ENCODE assay signal across 26 cellular contexts in genomic region chr6:11983306-11983705, GRCh38.
"Had no signal": no experiment of that assay in that cellular context is flagged by ENCODE, and none has a peak within 500 bp of the region (broad histone marks: within the 10 kb centered on the region; RNA-seq: fewer than 3 reads in every experiment).

No MANE protein-coding gene starts in this region.

- H3K9me3 ChIP-seq: pancreas, psoas muscle, right atrium auricular region, spleen, suprapubic skin, tibial artery, upper lobe of right lung had no signal

- H3K4me1 ChIP-seq: pancreas, psoas muscle, right atrium auricular region, suprapubic skin, upper lobe of right lung had no signal

- H3K27ac Mint-ChIP-seq: activated CD8-positive, alpha-beta memory T cell treated with anti-CD3 and anti-CD28 coated beads, Interleukin-2, amount 10 ng/mL, durations not matched to agents 7 days and 5 days; activated CD8-positive, alpha-beta T cell treated with anti-CD3 and anti-CD28 coated beads, Interleukin-2, amount 10 ng/mL, durations not matched to agents 7 days and 5 days; activated naive CD4-positive, alpha-beta T cell treated with anti-CD3 and anti-CD28 coated beads, Interleukin-2, amount 50 U/mL, for 24 hours; activated naive CD8-positive, alpha-beta T cell treated with anti-CD3 and anti-CD28 coated beads, Interleukin-2, amount 50 U/mL, for 24 hours; activated T-helper 2 cell treated with anti-CD3 and anti-CD28 coated beads, Interferon-gamma antibody, Interleukin-2, Interleukin-4, amounts not matched to agents 10 μg/mL and 5 μg/mL and 100 μg/mL, durations not matched to agents 14 hours and 24 hours and 36 hours; brain; nephron progenitor cell; WTC11 had no signal

- H3K27me3 ChIP-seq: cardiac muscle cell, dorsolateral prefrontal cortex, pancreas, right atrium auricular region, spleen, suprapubic skin, tibial artery, upper lobe of right lung had no signal

- H3K27me3 Mint-ChIP-seq: activated naive CD4-positive, alpha-beta T cell treated with anti-CD3 and anti-CD28 coated beads, Interleukin-2, amount 50 U/mL, for 24 hours; brain had no signal

- H3K36me3 Mint-ChIP-seq: activated CD8-positive, alpha-beta memory T cell treated with anti-CD3 and anti-CD28 coated beads, Interleukin-2, amount 10 ng/mL, durations not matched to agents 7 days and 5 days; activated naive CD4-positive, alpha-beta T cell treated with anti-CD3 and anti-CD28 coated beads, Interleukin-2, amount 50 U/mL, for 24 hours; brain; WTC11 had no signal

- ATAC-seq: activated CD8-positive, alpha-beta memory T cell treated with anti-CD3 and anti-CD28 coated beads, Interleukin-2, amount 10 ng/mL, durations not matched to agents 7 days and 5 days; activated CD8-positive, alpha-beta T cell treated with anti-CD3 and anti-CD28 coated beads, Interleukin-2, amount 10 ng/mL, durations not matched to agents 7 days and 5 days; activated naive CD8-positive, alpha-beta T cell treated with anti-CD3 and anti-CD28 coated beads, Interleukin-2, amount 50 U/mL, for 24 hours; left ventricle myocardium superior; pancreas; psoas muscle; upper lobe of right lung; WTC11 had no signal

- DNase-seq: activated CD8-positive, alpha-beta memory T cell treated with anti-CD3 and anti-CD28 coated beads, Interleukin-2, amount 10 ng/mL, durations not matched to agents 7 days and 5 days; activated CD8-positive, alpha-beta T cell treated with anti-CD3 and anti-CD28 coated beads, Interleukin-2, amount 10 ng/mL, durations not matched to agents 7 days and 5 days; activated naive CD8-positive, alpha-beta T cell treated with anti-CD3 and anti-CD28 coated beads, Interleukin-2, amount 50 U/mL, for 24 hours; activated T-cell treated with anti-CD3 and anti-CD28 coated beads, Interleukin-2, amount 50 U/mL, for 48 hours; anterior cingulate cortex; dorsolateral prefrontal cortex; effector memory CD4-positive, alpha-beta T cell; islet precursor cell; left ventricle myocardium superior; nephron progenitor cell; nucleus accumbens; pancreas; psoas muscle; spleen; stimulated activated naive CD4-positive, alpha-beta T cell; tibial artery; upper lobe of right lung had no signal

- H3K4me3 ChIP-seq: cardiac muscle cell, coronary artery, dorsolateral prefrontal cortex, pancreas, psoas muscle, right atrium auricular region, spleen, suprapubic skin, tibial artery, upper lobe of right lung had no signal

- H3K9me3 Mint-ChIP-seq: activated naive CD4-positive, alpha-beta T cell treated with anti-CD3 and anti-CD28 coated beads, Interleukin-2, amount 50 U/mL, for 24 hours; activated naive CD8-positive, alpha-beta T cell treated with anti-CD3 and anti-CD28 coated beads, Interleukin-2, amount 50 U/mL, for 24 hours; activated T-helper 2 cell treated with anti-CD3 and anti-CD28 coated beads, Interferon-gamma antibody, Interleukin-2, Interleukin-4, amounts not matched to agents 10 μg/mL and 5 μg/mL and 100 μg/mL, durations not matched to agents 14 hours and 24 hours and 36 hours; brain; nephron progenitor cell; WTC11 had no signal

- FAIRE-seq: frontal cortex, pancreas had no signal

- H3K4me3 Mint-ChIP-seq: activated CD8-positive, alpha-beta memory T cell treated with anti-CD3 and anti-CD28 coated beads, Interleukin-2, amount 10 ng/mL, durations not matched to agents 7 days and 5 days; activated CD8-positive, alpha-beta T cell treated with anti-CD3 and anti-CD28 coated beads, Interleukin-2, amount 10 ng/mL, durations not matched to agents 7 days and 5 days; activated naive CD4-positive, alpha-beta T cell treated with anti-CD3 and anti-CD28 coated beads, Interleukin-2, amount 50 U/mL, for 24 hours; activated naive CD8-positive, alpha-beta T cell treated with anti-CD3 and anti-CD28 coated beads, Interleukin-2, amount 50 U/mL, for 24 hours; brain; nephron progenitor cell; WTC11 had no signal

- H3K36me3 ChIP-seq: cardiac muscle cell, pancreas, right atrium auricular region, spleen, suprapubic skin, tibial artery, upper lobe of right lung had no signal

- H3K27ac ChIP-seq: cardiac muscle cell, coronary artery, dorsolateral prefrontal cortex, pancreas, psoas muscle, right atrium auricular region, spleen, suprapubic skin, tibial artery, upper lobe of right lung had no signal
